ENCODE assay signal across 16 cellular contexts in genomic region chr16:77137045-77137444, GRCh38. TPM values are rescaled to one million over a fixed set of nuclear protein-coding genes. Genes with fewer than 3 reads are reported as not detected.
DNase-seq lines count a peak whose midpoint lies in the region; ATAC-seq and TF ChIP-seq lines count a peak whose summit lies in the region.
"Had no signal": no experiment of that assay in that cellular context is flagged by ENCODE, and none has a peak within 500 bp of the region (broad histone marks: within the 10 kb centered on the region; RNA-seq: fewer than 3 reads in every experiment).

No MANE protein-coding gene starts in this region.

- H3K4me3 ChIP-seq in H7 (ENCODE audit: insufficient read depth, low read depth, low read length) = no peak overlapping the region
- no peak overlapping the region for H3K4me3 ChIP-seq in WERI-Rb-1 (ENCODE audit: low read depth, low read length)
- H3K4me3 ChIP-seq: BLaER1 had no signal

- peaks cover 0 to 4% (median 2%) of the 10 kb centered on the region in 3 donors for H3K27me3 Mint-ChIP-seq in immature natural killer cell (ENCODE audit: low read depth in 3 of 3)

- DNase-seq in H7 = peak; percentile 30
- peak; percentile 4 for DNase-seq in MV-4-11 (lab: John Stamatoyannopoulos, UW)
- DNase-seq in OCI-M1 (lab: John Stamatoyannopoulos, UW) = peak; percentile 2
- DNase-seq in WERI-Rb-1 = no peak
- no peak for DNase-seq in immature natural killer cell
- DNase-seq: Caco-2; CD4-positive, CD25-positive, alpha-beta regulatory T cell; CD8-positive, alpha-beta T cell; DMS153; DND-41; GOT3; HCEC 1CT had no signal

- no peak overlapping the region for H3K27ac Mint-ChIP-seq in immature natural killer cell
- H3K27ac Mint-ChIP-seq: B cell; CD4-positive, CD25-positive, alpha-beta regulatory T cell; CD8-positive, alpha-beta T cell had no signal

- H3K4me3 Mint-ChIP-seq in immature natural killer cell = no peak overlapping the region
- H3K4me3 Mint-ChIP-seq: B cell; CD4-positive, CD25-positive, alpha-beta regulatory T cell; CD8-positive, alpha-beta T cell had no signal

- H3K27ac ChIP-seq in WERI-Rb-1 = no peak overlapping the region
- H3K27ac ChIP-seq: BLaER1, C4-2B had no signal

- H3K36me3 ChIP-seq in H7 (replicated peaks; ENCODE audit: control insufficient read depth, insufficient read depth, low read length) = no peaks in the 10 kb centered on the region
- no peaks in the 10 kb centered on the region for H3K36me3 ChIP-seq in WERI-Rb-1
- H3K36me3 ChIP-seq: BLaER1 had no signal

- no peaks in the 10 kb centered on the region for H3K4me1 Mint-ChIP-seq in immature natural killer cell
- H3K4me1 Mint-ChIP-seq: B cell; CD4-positive, CD25-positive, alpha-beta regulatory T cell had no signal

- TF ChIP-seq CTCF in WERI-Rb-1 (IDR thresholded peaks at IDR 0.05; ENCODE audit: low read depth, low read length) = no peak

- peaks cover 0 to 3% (median 0%) of the 10 kb centered on the region in 6 donors for H3K9me3 Mint-ChIP-seq in immature natural killer cell
- H3K9me3 Mint-ChIP-seq: CD8-positive, alpha-beta T cell had no signal

- no peaks in the 10 kb centered on the region for H3K36me3 Mint-ChIP-seq in immature natural killer cell
- H3K36me3 Mint-ChIP-seq: CD4-positive, CD25-positive, alpha-beta regulatory T cell; CD8-positive, alpha-beta T cell had no signal

- ATAC-seq in GM19324 (IDR thresholded peaks at IDR 0.05; ENCODE audit: low FRiP score, unreplicated experiment) = no peak
- ATAC-seq: CD8-positive, alpha-beta T cell had no signal

- H3K9me3 ChIP-seq in WERI-Rb-1 (ENCODE audit: severe bottlenecking) = no peaks in the 10 kb centered on the region
- H3K9me3 ChIP-seq: BLaER1, Caco-2 had no signal

- no peaks in the 10 kb centered on the region for H3K27me3 ChIP-seq in H7 (ENCODE audit: control insufficient read depth, insufficient read depth, low read length)
- no peaks in the 10 kb centered on the region for H3K27me3 ChIP-seq in WERI-Rb-1 (ENCODE audit: insufficient read depth, low read depth, severe bottlenecking)
- H3K27me3 ChIP-seq: BLaER1 had no signal

RNA-seq across cellular contexts. Expression of gene MON1B, which starts 53.9 kb away (rescaled TPM):
- total RNA-seq in H7 (2014; rRNA removed; shearing (Covaris generic)) = 10.9 and 12.4 TPM in 2 replicates
- polyA plus RNA-seq in immature natural killer cell = 10 to 100 TPM; 28.6 to 66.8 (median 29.4) TPM

Comparison
In these comparisons a context has a peak if more than half of its experiments do, and no peak if none do; other contexts are left out.
1. DNase-seq: peak in H7 (single experiment), MV-4-11 (single experiment) and OCI-M1 (single experiment); none in WERI-Rb-1 (single experiment) and immature natural killer cell (0 of 3).